Comparison of ENCODE assay signal across 12 cellular contexts in genomic region chr20:45059022-45059728, GRCh38. TPM values are rescaled to one million over a fixed set of nuclear protein-coding genes. Genes with fewer than 3 reads are reported as not detected.
DNase-seq lines count a peak whose midpoint lies in the region; ATAC-seq, FAIRE-seq and TF ChIP-seq lines count a peak whose summit lies in the region.
"Had no signal": no experiment of that assay in that cellular context is flagged by ENCODE, and none has a peak within 500 bp of the region (broad histone marks: within the 10 kb centered on the region; RNA-seq: fewer than 3 reads in every experiment).

No MANE protein-coding gene starts in this region.

- peak overlapping the region in 1 of 2 donors; percentile 21 for H3K4me3 Mint-ChIP-seq in effector memory CD8-positive, alpha-beta T cell

- H4K20me1 ChIP-seq in HCT116 (ENCODE audit: insufficient read depth) (no peaks in the 10 kb centered on the region), osteoblast (ENCODE audit: insufficient read depth, low read length) (no peaks in the 10 kb centered on the region)

- H3K4me2 ChIP-seq in HCT116 (ENCODE audit: low read length), result no peak overlapping the region
- H3K4me2 ChIP-seq in osteoblast (ENCODE audit: insufficient read depth, low read length), result peak overlapping the region; percentile 20

- H3K4me3 ChIP-seq in HCT116 (replicated peaks in 1 of 2; ENCODE audit: low read depth in 1 of 2, low read length in 2 of 2), result no peak overlapping the region
- no peak overlapping the region for H3K4me3 ChIP-seq in osteoblast (ENCODE audit: insufficient read depth, low read length)
- H3K4me3 ChIP-seq in small intestine (ENCODE audit: low read depth in 1 of 2, low read length in 2 of 2), result no peak overlapping the region
- H3K4me3 ChIP-seq: psoas muscle had no signal

- no peaks in the 10 kb centered on the region for H3K9me2 ChIP-seq in HCT116 (ENCODE audit: insufficient read depth)

- peaks cover 71% of the 10 kb centered on the region for H3K36me3 Mint-ChIP-seq in effector memory CD8-positive, alpha-beta T cell (ENCODE audit: insufficient read depth)

- H3K4me1 Mint-ChIP-seq in effector memory CD8-positive, alpha-beta T cell (ENCODE audit: low read depth in 2 of 2), result peaks cover 31 to 82% of the 10 kb centered on the region in 2 donors

- POLR2A ChIA-PET in HCT116 (lab: Charles Lee), result no interaction called here

- no peaks in the 10 kb centered on the region for H3K27me3 ChIP-seq in HCT116 (ENCODE audit: insufficient read depth, low read length)
- H3K27me3 ChIP-seq in osteoblast (ENCODE audit: insufficient read depth, low read length), result no peaks in the 10 kb centered on the region
- H3K27me3 ChIP-seq in small intestine (ENCODE audit: control insufficient read depth in 2 of 2, insufficient read depth in 2 of 2, low read length in 2 of 2), result no peaks in the 10 kb centered on the region

- DNase-seq in HCT116 (ENCODE audit: low read depth, low spot score) (no peak), osteoblast (ENCODE audit: insufficient read length, low spot score, missing footprints) (no peak), NCI-H82 treated with DMSO at 0.1 percent for 48 hours (lab: John Stamatoyannopoulos, UW; ENCODE audit: unreplicated experiment) (no peak), small intestine (no peak)
- DNase-seq in effector memory CD8-positive, alpha-beta T cell, result no peak
- DNase-seq: activated CD4-positive, alpha-beta T cell treated with anti-CD3 and anti-CD28 coated beads, Interleukin-2, amount 50 U/mL, for 48 hours; OCI-M1; psoas muscle had no signal

- H3K79me2 ChIP-seq in HCT116 (ENCODE audit: insufficient read depth, low read length) (no peaks in the 10 kb centered on the region), osteoblast (ENCODE audit: insufficient read depth, low read length) (peaks cover 12% of the 10 kb centered on the region)

- peaks cover 0 to 8% of the 10 kb centered on the region in 2 experiments; a peak in 2 of 4 replicates for H3K4me1 ChIP-seq in HCT116 (ENCODE audit: control insufficient read depth in 1 of 2, insufficient read depth in 2 of 2, low read length in 2 of 2)
- peaks cover 58% of the 10 kb centered on the region for H3K4me1 ChIP-seq in osteoblast (ENCODE audit: insufficient read depth, low read length)
- H3K4me1 ChIP-seq in small intestine (ENCODE audit: control insufficient read depth in 2 of 2, insufficient read depth in 1 of 2, low read depth in 1 of 2, low read length in 1 of 2), result no peaks in the 10 kb centered on the region
- H3K4me1 ChIP-seq: psoas muscle had no signal

- no peak for ATAC-seq in HCT116
- peak; percentile 29; the same call in 2 of the 3 replicates for ATAC-seq in SK-N-SH treated with all-trans-retinoic acid at 6 μM for 48 hours
- ATAC-seq in effector memory CD8-positive, alpha-beta T cell (replicated peaks), result no peak
- no peak for ATAC-seq in HG02571 (IDR thresholded peaks at IDR 0.05; ENCODE audit: unreplicated experiment)
- ATAC-seq in GM18517 (IDR thresholded peaks at IDR 0.05; ENCODE audit: unreplicated experiment), result no peak
- ATAC-seq: psoas muscle had no signal

- no peak overlapping the region for H3K9ac ChIP-seq in HCT116 (ENCODE audit: low read length)

- RAD21 ChIA-PET in HCT116 (lab: Charles Lee; ENCODE audit: low non-redundant PET in 1 of 2, low total read pairs in 2 of 2, uncharacterized antibody in 2 of 2, unreplicated experiment in 2 of 2), result no interaction called here

- no peaks in the 10 kb centered on the region for H3K9me3 Mint-ChIP-seq in effector memory CD8-positive, alpha-beta T cell

- CTCF ChIA-PET in HCT116 (lab: Charles Lee), result no interaction called here

- intact Hi-C loops in HCT116 (cut with micrococcal nuclease), result no loop called here

- peak overlapping the region; percentile 75 to 88 for H3K27ac Mint-ChIP-seq in effector memory CD8-positive, alpha-beta T cell

- FAIRE-seq in small intestine (lab: Jason Lieb, UNC), result no peak

- H3K36me3 ChIP-seq in HCT116 (ENCODE audit: control insufficient read depth in 1 of 2, insufficient read depth in 2 of 2, low read length in 2 of 2), result peaks cover 0 to 6% of the 10 kb centered on the region in 2 experiments; a peak in 1 of 4 replicates
- H3K36me3 ChIP-seq in osteoblast (ENCODE audit: insufficient read depth, low read length), result peaks cover 5% of the 10 kb centered on the region
- peaks cover 2 to 4% of the 10 kb centered on the region in 2 donors for H3K36me3 ChIP-seq in small intestine (ENCODE audit: control insufficient read depth in 2 of 2, insufficient read depth in 2 of 2, low read length in 2 of 2)

- H3K27ac ChIP-seq in HCT116 (ENCODE audit: low read depth, low read length), result no peak overlapping the region
- H3K27ac ChIP-seq in osteoblast (ENCODE audit: low read depth, low read length), result peak overlapping the region; percentile 57
- H3K27ac ChIP-seq in small intestine (ENCODE audit: low read depth in 1 of 2, low read length in 1 of 2), result no peak overlapping the region
- H3K27ac ChIP-seq: psoas muscle had no signal

- no peaks in the 10 kb centered on the region for H3K27me3 Mint-ChIP-seq in effector memory CD8-positive, alpha-beta T cell

- no TSS peak for BruUV-seq in HCT116 (replicated peaks; lab: Mats Ljungman, UMichigan)

- H3K9me3 ChIP-seq in HCT116 (ENCODE audit: control insufficient read depth in 1 of 2, insufficient read depth in 1 of 2, low read depth in 1 of 2, low read length in 2 of 2) (no peaks in the 10 kb centered on the region), osteoblast (ENCODE audit: low read depth, low read length) (no peaks in the 10 kb centered on the region), small intestine (ENCODE audit: control insufficient read depth, low read depth) (no peaks in the 10 kb centered on the region)
- H3K9me3 ChIP-seq: psoas muscle had no signal

- TF ChIP-seq POLR2A in HCT116 (IDR thresholded peaks at IDR 0.05; ENCODE audit: borderline replicate concordance, extremely low read depth, insufficient read depth, insufficient read length), result no peak

- no peak for TF ChIP-seq RAD21 in HCT116 (IDR thresholded peaks at IDR 0.05; ENCODE audit: low read depth)

- WGBS in small intestine, 3 donors, result 83 to 90% (median 87%) methylated on average over 6 of the region's 6 CpGs

- H2AFZ ChIP-seq in HCT116 (ENCODE audit: low read depth, low read length, poor library complexity, severe bottlenecking) (no peak overlapping the region), osteoblast (ENCODE audit: low read length) (no peak overlapping the region)

- no peak for TF ChIP-seq CTCF in HCT116 (IDR thresholded peaks at IDR 0.05 in 2 of 3, conservative IDR thresholded peaks at IDR 0.05 in 1 of 3; ENCODE audit: borderline replicate concordance in 1 of 3, insufficient read depth in 1 of 3, low read depth in 2 of 3, low read length in 2 of 3)
- no peak for TF ChIP-seq CTCF in osteoblast (IDR thresholded peaks at IDR 0.05; ENCODE audit: extremely low read depth, low read depth, low read length)

TF ChIP-seq in HCT116, 20 proteins besides CTCF, POLR2A, EP300 and RAD21 (continues in another document):
- TF ChIP-seq ZNF274 (IDR thresholded peaks at IDR 0.05; ENCODE audit: low read depth, low read length) (no peak), POLR2AphosphoS5 (IDR thresholded peaks at IDR 0.05; ENCODE audit: low read depth, low read length) (no peak), FOSL1 (IDR thresholded peaks at IDR 0.05; ENCODE audit: low read depth) (peak; percentile 25; the same call in 1 of the 2 replicates), ZBTB33 (IDR thresholded peaks at IDR 0.05; ENCODE audit: extremely low read depth, insufficient replicate concordance, low read length) (no peak), JUND (IDR thresholded peaks at IDR 0.05) (no peak), SIN3A (IDR thresholded peaks at IDR 0.05; ENCODE audit: low read depth) (no peak)

TF ChIP-seq in SK-N-SH treated with all-trans-retinoic acid at 6 μM for 48 hours, 23 proteins besides CTCF, POLR2A, EP300 and RAD21 (continues in another document):
- TF ChIP-seq CSRNP3 (CRISPR knock-in tag; IDR thresholded peaks at IDR 0.05), result no peak
- TF ChIP-seq PATZ1 (CRISPR knock-in tag; IDR thresholded peaks at IDR 0.05; ENCODE audit: borderline replicate concordance), result no peak
- TF ChIP-seq ZC3H10 (CRISPR knock-in tag; IDR thresholded peaks at IDR 0.05), result no peak
- TF ChIP-seq CSDC2 (CRISPR knock-in tag; IDR thresholded peaks at IDR 0.05), result no peak
- TF ChIP-seq ZNF8 (CRISPR knock-in tag; IDR thresholded peaks at IDR 0.05), result no peak
- no peak for TF ChIP-seq ZFP3 (CRISPR knock-in tag; IDR thresholded peaks at IDR 0.05)
- TF ChIP-seq SNAI2 (CRISPR knock-in tag; IDR thresholded peaks at IDR 0.05), result no peak
- TF ChIP-seq ISL1 (CRISPR knock-in tag; IDR thresholded peaks at IDR 0.05), result no peak

RNA-seq across cellular contexts. Expression of gene KCNS1, which starts 41.8 kb away (rescaled TPM):
- total RNA-seq in HCT116 (2021; ENCODE audit: unreplicated experiment) (not detected), osteoblast (0.59 and 1.1 TPM in 2 replicates)
- polyA plus RNA-seq in HCT116 (2012), result 0.04 TPM in 1 of 2 replicates, not detected in the other
- 1 to 10 TPM in 1 of 3 donors, not detected in 2; 1.0 TPM for polyA plus RNA-seq in small intestine
- total RNA-seq: psoas muscle had no signal

RNA-seq across cellular contexts. Expression of gene WFDC5, which starts 55.8 kb away (rescaled TPM):
- total RNA-seq in HCT116 (2021; ENCODE audit: unreplicated experiment) (not detected), osteoblast (not detected in 2 replicates)
- polyA plus RNA-seq in HCT116 (2012), result 0.11 TPM in 1 of 2 replicates, not detected in the other
- polyA plus RNA-seq in small intestine, result under 1 TPM in 1 of 3 donors, not detected in 2; 0.12 TPM
- total RNA-seq: dermis microvascular lymphatic vessel endothelial cell, psoas muscle had no signal
- polyA plus RNA-seq: psoas muscle had no signal
